ENCODE assay signal across 7 cellular contexts in the genomic region with DNA sequence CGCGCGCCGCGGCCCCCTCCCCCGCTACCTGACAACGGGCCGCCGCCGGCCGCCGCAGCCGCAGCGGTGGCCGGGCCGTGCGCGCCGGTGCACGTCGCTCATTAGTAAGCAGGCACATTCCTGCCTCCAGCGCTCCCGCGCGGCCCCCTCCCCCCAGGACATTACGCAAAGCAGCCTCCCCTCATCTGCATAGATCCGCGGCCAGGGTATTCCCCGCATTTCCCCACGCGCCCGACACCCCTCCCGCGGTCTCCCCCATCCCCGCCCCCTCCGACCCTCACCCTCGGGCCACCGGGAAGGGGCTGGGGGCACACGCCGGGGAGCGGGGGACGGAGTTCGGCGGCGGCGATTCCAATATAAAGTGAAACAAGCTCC. TPM values are rescaled to one million over a fixed set of nuclear protein-coding genes. Genes with fewer than 3 reads are reported as not detected.
A peak's percentile ranks its signal among the peaks of the same experiment; 100 is the strongest.
DNase-seq lines count a peak whose midpoint lies in the region; ATAC-seq and TF ChIP-seq lines count a peak whose summit lies in the region.

A gene with protein sequence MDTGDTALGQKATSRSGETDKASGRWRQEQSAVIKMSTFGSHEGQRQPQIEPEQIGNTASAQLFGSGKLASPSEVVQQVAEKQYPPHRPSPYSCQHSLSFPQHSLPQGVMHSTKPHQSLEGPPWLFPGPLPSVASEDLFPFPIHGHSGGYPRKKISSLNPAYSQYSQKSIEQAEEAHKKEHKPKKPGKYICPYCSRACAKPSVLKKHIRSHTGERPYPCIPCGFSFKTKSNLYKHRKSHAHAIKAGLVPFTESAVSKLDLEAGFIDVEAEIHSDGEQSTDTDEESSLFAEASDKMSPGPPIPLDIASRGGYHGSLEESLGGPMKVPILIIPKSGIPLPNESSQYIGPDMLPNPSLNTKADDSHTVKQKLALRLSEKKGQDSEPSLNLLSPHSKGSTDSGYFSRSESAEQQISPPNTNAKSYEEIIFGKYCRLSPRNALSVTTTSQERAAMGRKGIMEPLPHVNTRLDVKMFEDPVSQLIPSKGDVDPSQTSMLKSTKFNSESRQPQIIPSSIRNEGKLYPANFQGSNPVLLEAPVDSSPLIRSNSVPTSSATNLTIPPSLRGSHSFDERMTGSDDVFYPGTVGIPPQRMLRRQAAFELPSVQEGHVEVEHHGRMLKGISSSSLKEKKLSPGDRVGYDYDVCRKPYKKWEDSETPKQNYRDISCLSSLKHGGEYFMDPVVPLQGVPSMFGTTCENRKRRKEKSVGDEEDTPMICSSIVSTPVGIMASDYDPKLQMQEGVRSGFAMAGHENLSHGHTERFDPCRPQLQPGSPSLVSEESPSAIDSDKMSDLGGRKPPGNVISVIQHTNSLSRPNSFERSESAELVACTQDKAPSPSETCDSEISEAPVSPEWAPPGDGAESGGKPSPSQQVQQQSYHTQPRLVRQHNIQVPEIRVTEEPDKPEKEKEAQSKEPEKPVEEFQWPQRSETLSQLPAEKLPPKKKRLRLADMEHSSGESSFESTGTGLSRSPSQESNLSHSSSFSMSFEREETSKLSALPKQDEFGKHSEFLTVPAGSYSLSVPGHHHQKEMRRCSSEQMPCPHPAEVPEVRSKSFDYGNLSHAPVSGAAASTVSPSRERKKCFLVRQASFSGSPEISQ (N-terminal part only) (minus strand): TSS at position 106 of the 375 bp plus-strand sequence. CDS start 170,438 bp downstream, outside the sequence.

- DNase-seq in NCI-H82 (lab: John Stamatoyannopoulos, UW) = peak; percentile 78
- peak; percentile 79 for DNase-seq in activated CD8-positive, alpha-beta memory T cell treated with anti-CD3 and anti-CD28 coated beads, Interleukin-2, amount 50 U/mL, for 1 hour (ENCODE audit: extremely low read depth)
- DNase-seq in mesothelial cell of epicardium (ENCODE audit: low spot score in 2 of 2, unreplicated experiment in 2 of 2) = peak; percentile 80 to 86
- DNase-seq in stimulated activated CD8-positive, alpha-beta memory T cell treated with anti-CD3 and anti-CD28 coated beads, Interleukin-2, amount 100 ng/mL, for 48 hours (ENCODE audit: low read depth in 2 of 2) = peak; percentile 79 to 80

- no peaks in the 10 kb centered on the region for H3K9me3 Mint-ChIP-seq in mesothelial cell of epicardium

- H3K9ac ChIP-seq in endocrine pancreas (ENCODE audit: control insufficient read depth, insufficient read depth, low read length) = peak within 1 kb of the TSS; percentile 100

- H3K27ac Mint-ChIP-seq in mesothelial cell of epicardium = peak within 1 kb of the TSS; percentile 100

- H3K4me3 Mint-ChIP-seq in mesothelial cell of epicardium = peak within 1 kb of the TSS; percentile 99

- H3K27me3 Mint-ChIP-seq in mesothelial cell of epicardium (ENCODE audit: low read depth) = no peaks in the 10 kb centered on the region

- peaks cover 28% of the 10 kb centered on the region for H3K4me1 ChIP-seq in endocrine pancreas (ENCODE audit: control insufficient read depth, insufficient read depth, low read length)

- peak within 1 kb of the TSS; percentile 78 for H3K4me3 ChIP-seq in endocrine pancreas (ENCODE audit: control insufficient read depth, insufficient read depth, low read length)

- no peaks in the 10 kb centered on the region for H3K9me3 ChIP-seq in endocrine pancreas (ENCODE audit: control insufficient read depth, low read length)

- ATAC-seq in GM18517 (IDR thresholded peaks at IDR 0.05; ENCODE audit: unreplicated experiment) (peak; percentile 18), HG02943 (IDR thresholded peaks at IDR 0.05; ENCODE audit: low read depth, unreplicated experiment) (peak; percentile 25)

- H3K36me3 ChIP-seq in endocrine pancreas (ENCODE audit: control insufficient read depth, insufficient read depth, low read length) = no peaks in the 10 kb centered on the region

- peaks cover 28% of the 10 kb centered on the region for H3K4me1 Mint-ChIP-seq in mesothelial cell of epicardium

- no peaks in the 10 kb centered on the region for H3K36me3 Mint-ChIP-seq in mesothelial cell of epicardium

- no peak for TF ChIP-seq CTCF in mesothelial cell of epicardium (IDR thresholded peaks at IDR 0.05; ENCODE audit: unreplicated experiment)

- no peaks in the 10 kb centered on the region for H3K27me3 ChIP-seq in endocrine pancreas (ENCODE audit: control insufficient read depth, insufficient read depth, low read length)

RNA-seq across cellular contexts. Expression of the gene that starts here (rescaled TPM):
- total RNA-seq in mesothelial cell of epicardium = 15.2 to 20.4 TPM (median 16.9 TPM) in 3 replicates

Comparison
In these comparisons a context has a peak if more than half of its experiments do, and no peak if none do; other contexts are left out.
1. Peak in every context shown above with its lines: DNase-seq, ATAC-seq and H3K4me3 ChIP-seq.